Comparison of ENCODE assay signal across 8 cellular contexts in the genomic region with DNA sequence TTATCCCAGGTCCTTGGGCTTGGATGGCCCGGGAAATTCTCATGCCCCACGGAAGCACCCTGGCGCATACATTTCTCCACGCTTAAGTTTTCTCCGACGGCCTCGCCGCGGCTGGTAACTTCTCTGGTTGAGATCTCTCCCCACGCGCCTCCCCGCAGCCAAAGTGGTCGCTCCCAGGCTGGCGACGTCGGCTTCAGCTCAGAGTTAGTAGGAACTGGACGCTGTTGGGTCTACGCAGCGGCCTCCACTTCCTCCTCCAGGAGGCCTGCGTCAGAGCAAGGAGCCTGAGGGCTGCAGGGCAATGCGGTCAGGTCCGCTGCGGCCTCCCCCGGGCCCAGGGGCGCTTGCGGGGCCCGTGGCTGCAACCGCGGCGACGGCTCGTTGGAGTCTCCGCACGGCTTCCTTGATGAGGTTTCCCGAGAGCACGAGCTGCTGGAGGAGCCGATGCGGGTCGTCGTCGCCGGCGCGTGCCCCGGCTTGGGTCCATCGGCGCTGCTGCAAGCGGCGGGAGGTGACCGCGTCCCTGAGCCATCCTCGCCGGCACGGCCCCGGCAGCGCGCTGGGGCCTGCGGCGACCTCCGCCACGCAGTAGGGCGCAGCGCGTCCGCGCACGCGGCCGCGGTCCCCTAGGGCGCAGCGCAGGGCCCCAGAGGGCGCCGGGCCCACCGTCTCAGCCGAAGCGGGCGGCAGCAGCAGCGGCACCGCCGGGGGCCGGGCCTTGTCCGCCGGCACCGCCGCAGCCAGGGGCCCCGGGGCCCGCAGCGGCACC. TPM values are rescaled to one million over a fixed set of nuclear protein-coding genes. Genes with fewer than 3 reads are reported as not detected.
DNase-seq lines count a peak whose midpoint lies in the region; ATAC-seq and TF ChIP-seq lines count a peak whose summit lies in the region.

No MANE protein-coding gene starts in this region.

- peak overlapping the region; percentile 96 to 97 for H3K27ac ChIP-seq in breast epithelium

- H3K36me3 ChIP-seq in breast epithelium (no peaks in the 10 kb centered on the region), kidney epithelial cell (ENCODE audit: control insufficient read depth, insufficient read depth, low read length) (no peaks in the 10 kb centered on the region)

- no peak for TF ChIP-seq POLR2A in breast epithelium (IDR thresholded peaks at IDR 0.05)

- H3K9me3 ChIP-seq in breast epithelium = no peaks in the 10 kb centered on the region

- DNase-seq in AG09309 (ENCODE audit: low read depth) (no peak), SKM-1 (lab: John Stamatoyannopoulos, UW; ENCODE audit: unreplicated experiment) (peak; percentile 9), breast epithelium (ENCODE audit: low spot score in 2 of 2) (no peak), kidney epithelial cell (ENCODE audit: low read depth) (no peak), NCI-H1105 treated with DMSO at 0.1 percent for 48 hours (lab: John Stamatoyannopoulos, UW) (no peak)
- DNase-seq in stimulated activated CD4-positive, alpha-beta T cell treated with anti-CD3 and anti-CD28 coated beads, Interleukin-4, amount 100 ng/mL, for 1 hour = peak; percentile 36

- intact Hi-C loops in breast epithelium (cut with DNase I; ENCODE audit: low total_unique reads) = loop anchor here (5.0 kb wide), 1 partner anchor 164 kb away; a partner anchor contains a TSS

- TF ChIP-seq CTCF in AG09309 (IDR thresholded peaks at IDR 0.05; ENCODE audit: control insufficient read depth, insufficient read depth, low read depth, low read length, missing control alignments) (no peak), breast epithelium (IDR thresholded peaks at IDR 0.05) (no peak), kidney epithelial cell (IDR thresholded peaks at IDR 0.05; ENCODE audit: insufficient read depth, low read length, poor library complexity, severe bottlenecking) (peak; percentile 1)

- H3K4me1 ChIP-seq in breast epithelium = peaks cover 4 to 9% of the 10 kb centered on the region in 2 donors

- no peaks in the 10 kb centered on the region for H3K27me3 ChIP-seq in breast epithelium
- peaks cover 2% of the 10 kb centered on the region for H3K27me3 ChIP-seq in kidney epithelial cell (ENCODE audit: control insufficient read depth, insufficient read depth, low read length)

- peak overlapping the region; percentile 76 for H3K4me3 ChIP-seq in AG09309 (ENCODE audit: control insufficient read depth, low read depth, low read length)
- peak overlapping the region; percentile 76 to 98 (median 89) for H3K4me3 ChIP-seq in breast epithelium
- H3K4me3 ChIP-seq in kidney epithelial cell (ENCODE audit: low read depth, low read length) = peak overlapping the region; percentile 85

- ATAC-seq in GM18907 (IDR thresholded peaks at IDR 0.05; ENCODE audit: unreplicated experiment) (peak; percentile 25), HG03139 (IDR thresholded peaks at IDR 0.05; ENCODE audit: unreplicated experiment) (peak; percentile 18)

RNA-seq across cellular contexts. Expression of a gene that starts 0.7 kb away (rescaled TPM):
- total RNA-seq in breast epithelium (10 to 100 TPM; 12.2 to 24.1 (median 15.4) TPM), kidney epithelial cell (10.7 and 13.6 TPM in 2 replicates)

RNA-seq across cellular contexts. Expression of a gene that starts 14.7 kb away (rescaled TPM):
- total RNA-seq in breast epithelium (10 to 100 TPM in 1 of 3 donors, 1 to 10 TPM in 2; 3.6 to 11.6 (median 9.8) TPM), kidney epithelial cell (2.4 and 2.6 TPM in 2 replicates)

RNA-seq across cellular contexts. Expression of a gene that starts 41.3 kb away (rescaled TPM):
- 10 to 100 TPM in 2 of 3 donors, 1 to 10 TPM in 1; 6.4 to 34.4 (median 14.4) TPM for total RNA-seq in breast epithelium
- 5.3 and 5.4 TPM in 2 replicates for total RNA-seq in kidney epithelial cell

Comparison
In these comparisons a context has a peak if more than half of its experiments do, and no peak if none do; other contexts are left out.
1. DNase-seq: peak in SKM-1 (single experiment) and stimulated activated CD4-positive, alpha-beta T cell treated with anti-CD3 and anti-CD28 coated beads, Interleukin-4, amount 100 ng/mL, for 1 hour (single experiment); none in AG09309 (single experiment), breast epithelium (0 of 2), kidney epithelial cell (single experiment) and NCI-H1105 treated with DMSO at 0.1 percent for 48 hours (single experiment).
2. Peak in every context shown above with its lines, with median percentiles within 50 percentile points of each other: H3K4me3 ChIP-seq.